In the genomic region with DNA sequence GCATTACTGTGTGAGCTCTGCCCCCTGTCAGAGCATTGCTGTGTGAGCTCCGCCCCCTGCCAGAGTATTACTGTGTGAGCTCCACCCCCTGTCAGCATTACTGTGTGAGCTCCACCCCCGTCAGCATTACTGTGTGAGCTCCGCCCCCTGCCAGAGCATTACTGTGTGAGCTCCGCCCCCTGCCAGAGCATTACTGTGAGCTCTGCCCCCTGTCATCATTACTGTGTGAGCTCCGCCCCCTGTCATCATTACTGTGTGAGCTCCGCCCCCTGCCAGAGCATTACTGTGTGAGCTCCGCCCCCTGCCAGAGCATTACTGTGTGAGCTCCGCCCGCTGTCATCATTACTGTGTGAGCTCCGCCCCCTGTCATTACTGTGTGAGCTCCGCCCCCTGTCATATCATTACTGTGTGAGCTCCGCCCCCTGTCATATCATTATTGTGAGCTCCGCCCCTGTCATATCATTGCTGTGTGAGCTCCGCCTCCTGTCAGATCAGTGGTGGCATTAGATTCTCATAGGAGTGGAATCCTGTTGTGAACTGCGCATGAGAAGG, we compare ENCODE assay signal across 8 cellular contexts. TPM values are rescaled to one million over a fixed set of nuclear protein-coding genes. Genes with fewer than 3 reads are reported as not detected.
DNase-seq lines count a peak whose midpoint lies in the region; ATAC-seq, FAIRE-seq and TF ChIP-seq lines count a peak whose summit lies in the region.
"Not testable (repeated sequence)": the region's sequence is repeated elsewhere in the genome, so short reads cannot be mapped to it uniquely, and the experiment has no call there.

No MANE protein-coding gene starts in this region.

- H3K9ac ChIP-seq in SK-N-SH; GM12878 (ENCODE audit: control insufficient read depth, insufficient read depth, low read length): not testable (repeated sequence)

- 94% methylated on average over 15 of the region's 15 CpGs for WGBS in SK-N-SH (ENCODE audit: low lambda C conversion rate)
- 94% methylated on average over 13 of the region's 15 CpGs for WGBS in GM12878 (ENCODE audit: insufficient coverage, insufficient replicate concordance, low lambda C conversion rate, missing lambda C conversion rate)
- 92 to 93% methylated on average over 15 of the region's 15 CpGs for WGBS in sigmoid colon, 2 donors

- not testable (repeated sequence) for H3K4me3 ChIP-seq in CD8-positive, alpha-beta T cell (ENCODE audit: low read depth, low read length); SK-N-SH (ENCODE audit: low read depth in 2 of 2, low read length in 1 of 2); GM12878; sigmoid colon

- not testable (repeated sequence) for H3K79me2 ChIP-seq in SK-N-SH (ENCODE audit: insufficient read depth); GM12878 (ENCODE audit: control insufficient read depth, insufficient read depth, low read length)

- not testable (repeated sequence) for H3K4me1 Mint-ChIP-seq in CD8-positive, alpha-beta T cell (ENCODE audit: low read depth); activated CD8-positive, alpha-beta T cell treated with anti-CD3 and anti-CD28 coated beads, Interleukin-2, amount 10 ng/mL, durations not matched to agents 7 days and 5 days (ENCODE audit: low read depth)

- not testable (repeated sequence) for TF ChIP-seq RAD21 in SK-N-SH (IDR thresholded peaks at IDR 0.05; ENCODE audit: low read length); GM12878 (IDR thresholded peaks at IDR 0.05; ENCODE audit: insufficient read depth, low read depth, low read length)

- H3K36me3 ChIP-seq in CD8-positive, alpha-beta T cell (ENCODE audit: insufficient read depth, low read length), result peaks cover 23% of the 10 kb centered on the region
- H3K36me3 ChIP-seq in SK-N-SH (replicated peaks in 1 of 2; ENCODE audit: control insufficient read depth in 1 of 2, insufficient read depth in 2 of 2, low read length in 1 of 2), result peaks cover 24 to 27% of the 10 kb centered on the region in 2 experiments
- not testable (repeated sequence) for H3K36me3 ChIP-seq in GM12878 (ENCODE audit: control insufficient read depth in 2 of 2, insufficient read depth in 2 of 2, low read length in 1 of 2)
- peaks cover 8 to 54% (median 18%) of the 10 kb centered on the region in 4 donors for H3K36me3 ChIP-seq in sigmoid colon

- POLR2A ChIA-PET in CD8-positive, alpha-beta T cell (lab: Charles Lee), result interaction anchor here (0.6 kb wide), 1 partner anchor 13 kb away, joined by 3 read pairs; no protein-coding TSS in a partner anchor
- POLR2A ChIA-PET in SK-N-SH (lab: Yijun Ruan, JAX); GM12878 (lab: Charles Lee): not testable (repeated sequence)
- POLR2A ChIA-PET in activated CD8-positive, alpha-beta T cell treated with anti-CD3 and anti-CD28 coated beads, Interleukin-2, amount 10 ng/mL, durations not matched to agents 7 days and 5 days (lab: Charles Lee), result interaction anchor here (0.7 kb wide), 1 partner anchor 117 kb away, joined by 3 read pairs; no protein-coding TSS in a partner anchor

- peaks cover 19% of the 10 kb centered on the region for H3F3A ChIP-seq in SK-N-SH (replicated peaks; ENCODE audit: insufficient read depth)

- peak in 1 of 7 experiments; percentile 71 for DNase-seq in CD8-positive, alpha-beta T cell
- peak; percentile 47 for DNase-seq in KBM-7
- peak; percentile 50 for DNase-seq in SK-N-SH
- DNase-seq in activated CD8-positive, alpha-beta T cell treated with anti-CD3 and anti-CD28 coated beads, Interleukin-2, amount 10 ng/mL, durations not matched to agents 7 days and 5 days, result peak; percentile 61
- DNase-seq in GM12878 (ENCODE audit: low read depth, low spot score); left ventricle myocardium superior; sigmoid colon: not testable (repeated sequence)
- DNase-seq in stimulated activated CD8-positive, alpha-beta memory T cell treated with anti-CD3 and anti-CD28 coated beads, Interleukin-7, amount 100 ng/mL, for 24 hours (ENCODE audit: low read depth), result peak; percentile 42

- not testable (repeated sequence) for H4K20me1 ChIP-seq in SK-N-SH (ENCODE audit: insufficient read depth); GM12878 (ENCODE audit: control insufficient read depth, insufficient read depth)

- H3K9me3 ChIP-seq in CD8-positive, alpha-beta T cell (ENCODE audit: low read length); SK-N-SH; GM12878 (replicated peaks; ENCODE audit: control insufficient read depth, insufficient read depth, low read length); sigmoid colon: not testable (repeated sequence)

- not testable (repeated sequence) for H3K9me2 ChIP-seq in SK-N-SH

- H3K4me2 ChIP-seq in SK-N-SH; GM12878 (ENCODE audit: control insufficient read depth, insufficient read depth): not testable (repeated sequence)

- H2AFZ ChIP-seq in SK-N-SH (ENCODE audit: low read depth); GM12878 (ENCODE audit: control insufficient read depth, low read depth, low read length): not testable (repeated sequence)

- intact Hi-C loops in CD8-positive, alpha-beta T cell (cut with DNase I, micrococcal nuclease); GM12878 (cut with micrococcal nuclease; ENCODE audit: unreplicated experiment); left ventricle myocardium superior (cut with micrococcal nuclease); sigmoid colon (cut with DNase I): not testable (repeated sequence)

- ATAC-seq in CD8-positive, alpha-beta T cell, result peak; percentile 73
- peak; percentile 64 for ATAC-seq in activated CD8-positive, alpha-beta T cell treated with anti-CD3 and anti-CD28 coated beads, Interleukin-2, amount 10 ng/mL, durations not matched to agents 7 days and 5 days
- ATAC-seq in GM12878 (peak; percentile 12; the same call in 1 of the 3 replicates), left ventricle myocardium superior (peak; percentile 17)

- peak overlapping the region; percentile 49 for H3K27ac Mint-ChIP-seq in CD8-positive, alpha-beta T cell
- H3K27ac Mint-ChIP-seq in activated CD8-positive, alpha-beta T cell treated with anti-CD3 and anti-CD28 coated beads, Interleukin-2, amount 10 ng/mL, durations not matched to agents 7 days and 5 days, result not testable (repeated sequence)

- not testable (repeated sequence) for H3K4me1 ChIP-seq in CD8-positive, alpha-beta T cell (ENCODE audit: insufficient read depth, low read length); SK-N-SH (ENCODE audit: control insufficient read depth in 1 of 2, insufficient read depth in 2 of 2, low read depth in 1 of 2, low read length in 1 of 2)
- peaks cover 14% of the 10 kb centered on the region for H3K4me1 ChIP-seq in GM12878 (ENCODE audit: control insufficient read depth, insufficient read depth, low read length)
- H3K4me1 ChIP-seq in sigmoid colon, result peaks cover 0 to 20% (median 13%) of the 10 kb centered on the region in 4 donors

- not testable (repeated sequence) for BruUV-seq in GM12878 (replicated peaks; lab: Mats Ljungman, UMichigan)

- SMC1A ChIA-PET in GM12878 (lab: Charles Lee; ENCODE audit: uncharacterized antibody, unreplicated experiment), result not testable (repeated sequence)

- not testable (repeated sequence) for TF ChIP-seq EP300 in SK-N-SH (IDR thresholded peaks at IDR 0.05; ENCODE audit: borderline replicate concordance in 1 of 2, low read depth in 1 of 2, low read length in 1 of 2); GM12878 (IDR thresholded peaks at IDR 0.05; ENCODE audit: borderline replicate concordance in 1 of 2, control insufficient read depth in 1 of 2, low read depth in 2 of 2, low read length in 2 of 2); sigmoid colon (IDR thresholded peaks at IDR 0.05)

- TF ChIP-seq POLR2A in GM12878 (IDR thresholded peaks at IDR 0.05; ENCODE audit: low read depth, low read length); sigmoid colon (IDR thresholded peaks at IDR 0.05): not testable (repeated sequence)

- not testable (repeated sequence) for H3K4me3 Mint-ChIP-seq in CD8-positive, alpha-beta T cell; activated CD8-positive, alpha-beta T cell treated with anti-CD3 and anti-CD28 coated beads, Interleukin-2, amount 10 ng/mL, durations not matched to agents 7 days and 5 days

- H3K27ac ChIP-seq in CD8-positive, alpha-beta T cell (ENCODE audit: low read depth, low read length); SK-N-SH (ENCODE audit: low read depth in 2 of 2, low read length in 1 of 2); GM12878 (ENCODE audit: control insufficient read depth, insufficient read depth): not testable (repeated sequence)
- peak overlapping the region; percentile 56 to 80 (median 69) for H3K27ac ChIP-seq in sigmoid colon

- H3K36me3 Mint-ChIP-seq in CD8-positive, alpha-beta T cell, result peaks cover 63% of the 10 kb centered on the region
- peaks cover 65% of the 10 kb centered on the region for H3K36me3 Mint-ChIP-seq in activated CD8-positive, alpha-beta T cell treated with anti-CD3 and anti-CD28 coated beads, Interleukin-2, amount 10 ng/mL, durations not matched to agents 7 days and 5 days (ENCODE audit: low read depth)

- RAD21 ChIA-PET in GM12878 (lab: Charles Lee; ENCODE audit: unreplicated experiment), result not testable (repeated sequence)

- in situ Hi-C loops in KBM-7 (cut with MboI; ENCODE audit: low pct_unique_long_range_greater_than_20kb, low sequenced_read_pairs); GM12878 (cut with MboI): not testable (repeated sequence)

- not testable (repeated sequence) for H3K27me3 Mint-ChIP-seq in CD8-positive, alpha-beta T cell (ENCODE audit: low read depth); activated CD8-positive, alpha-beta T cell treated with anti-CD3 and anti-CD28 coated beads, Interleukin-2, amount 10 ng/mL, durations not matched to agents 7 days and 5 days (ENCODE audit: low read depth)

- not testable (repeated sequence) for H3K27me3 ChIP-seq in CD8-positive, alpha-beta T cell (ENCODE audit: insufficient read depth, low read length); SK-N-SH (ENCODE audit: insufficient read depth); GM12878 (replicated peaks in 1 of 2; ENCODE audit: control insufficient read depth in 2 of 2, insufficient read depth in 2 of 2, low read length in 1 of 2); sigmoid colon

- TF ChIP-seq CTCF in CD8-positive, alpha-beta T cell (IDR thresholded peaks at IDR 0.05); SK-N-SH (IDR thresholded peaks at IDR 0.05); GM12878 (IDR thresholded peaks at IDR 0.05 in 2 of 3, conservative IDR thresholded peaks at IDR 0.05 in 1 of 3; ENCODE audit: control insufficient read depth in 2 of 3, extremely low read depth in 1 of 3, insufficient read depth in 1 of 3, low read depth in 3 of 3, low read length in 3 of 3); sigmoid colon (IDR thresholded peaks at IDR 0.05): not testable (repeated sequence)

- H3K9me3 Mint-ChIP-seq in CD8-positive, alpha-beta T cell; activated CD8-positive, alpha-beta T cell treated with anti-CD3 and anti-CD28 coated beads, Interleukin-2, amount 10 ng/mL, durations not matched to agents 7 days and 5 days (ENCODE audit: insufficient read depth): not testable (repeated sequence)

- not testable (repeated sequence) for FAIRE-seq in GM12878 (lab: Jason Lieb, UNC)

- CTCF ChIA-PET in CD8-positive, alpha-beta T cell (lab: Charles Lee); SK-N-SH (lab: Yijun Ruan, JAX); GM12878 (lab: Yijun Ruan, JAX): not testable (repeated sequence)
- CTCF ChIA-PET in activated CD8-positive, alpha-beta T cell treated with anti-CD3 and anti-CD28 coated beads, Interleukin-2, amount 10 ng/mL, durations not matched to agents 7 days and 5 days (lab: Charles Lee), result interaction anchor here (1.0 kb wide), 1 partner anchor 165 kb away, joined by 3 read pairs; no protein-coding TSS in a partner anchor

RNA-seq across cellular contexts. Expression of a gene that starts 33.5 kb away (rescaled TPM):
- total RNA-seq in CD8-positive, alpha-beta T cell, result 1 to 10 TPM; 1.6 to 1.7 TPM
- polyA plus RNA-seq in SK-N-SH (2012; rRNA removed) (0.31 and 0.36 TPM in 2 replicates), GM12878 (2011; rRNA removed) (0.07 TPM in 1 of 2 replicates, not detected in the other), GM12878 (2014; fragmentation: Illumina TruSeq; extraction: Trizol) (0.38 TPM in 1 of 2 replicates, not detected in the other), GM12878 (2014; fragmentation: Nextera tagmentation; extraction: Ambion mirVana) (under 1 TPM; 0.04 to 0.06 TPM), GM12878 (2014; rRNA removed) (0.13 and 0.80 TPM in 2 replicates), GM12878 (2016; fragmentation: Nextera tagmentation; extraction: Ambion mirVana) (not detected), sigmoid colon (10 to 100 TPM in 2 of 3 donors, 1 to 10 TPM in 1; 7.8 to 48.7 (median 13.9) TPM)
- 0.09 and 0.20 TPM in 2 replicates for polyA plus RNA-seq in SK-N-SH (2012; cell fraction: cytosol; rRNA removed)
- 2.6 and 3.3 TPM in 2 replicates for polyA plus RNA-seq in SK-N-SH (2012; cell fraction: nucleus; rRNA removed)
- total RNA-seq in activated CD8-positive, alpha-beta T cell treated with anti-CD3 and anti-CD28 coated beads, Interleukin-2, amount 10 ng/mL, durations not matched to agents 7 days and 5 days, result 1 to 10 TPM in 1 of 2 experiments, under 1 TPM in 1; 0.53 to 1.7 TPM
- total RNA-seq in GM12878 (2013; cell fraction: nucleolus; rRNA removed), result 1.7 and 2.4 TPM in 2 replicates
- total RNA-seq in GM12878 (2014; rRNA removed) (0.17 TPM in 1 of 2 replicates, not detected in the other), GM12878 (2014; rRNA removed; fragmentation: Illumina TruSeq; extraction: Trizol) (0.18 and 0.22 TPM in 2 replicates), GM12878 (2021) (0.13 and 0.46 TPM in 2 replicates), left ventricle myocardium superior (3.6 TPM), sigmoid colon (10 to 100 TPM in 2 of 4 donors, 1 to 10 TPM in 2; 2.9 to 20.8 (median 7.1) TPM)
- polyA plus RNA-seq in GM12878 (2011; ENCODE audit: low read depth), result 0.47 TPM
- polyA plus RNA-seq in GM12878 (2011; cell fraction: cytosol; rRNA removed), result 0.09 TPM in 1 of 2 replicates, not detected in the other
- 0.19 and 0.63 TPM in 2 replicates for polyA plus RNA-seq in GM12878 (2011; cell fraction: nucleus; rRNA removed)
- polyA plus RNA-seq in GM12878 (2012), result 0.39 and 0.50 TPM in 2 replicates
- polyA minus RNA-seq in GM12878 (2011; rRNA and poly(A)+ RNA removed), result 0.31 TPM in 1 of 2 replicates, not detected in the other
- not detected in 2 replicates for polyA minus RNA-seq in GM12878 (2011; cell fraction: cytosol; rRNA and poly(A)+ RNA removed)
- 0.19 TPM in 1 of 2 replicates, not detected in the other for polyA minus RNA-seq in GM12878 (2011; cell fraction: nucleus; rRNA and poly(A)+ RNA removed)

Comparison
In these comparisons a context has a peak if more than half of its experiments do, and no peak if none do; other contexts are left out.
1. ATAC-seq: peak in every context shown above with its lines; median percentile 73 in CD8-positive, alpha-beta T cell; 64 in activated CD8-positive, alpha-beta T cell treated with anti-CD3 and anti-CD28 coated beads, Interleukin-2, amount 10 ng/mL, durations not matched to agents 7 days and 5 days; 17 in left ventricle myocardium superior; 12 in GM12878.